In genomic region chr20:60422848-60423247, GRCh38 we compare ENCODE assay signal across 39 cellular contexts.
"Had no signal": no experiment of that assay in that cellular context is flagged by ENCODE, and none has a peak within 500 bp of the region (broad histone marks: within the 10 kb centered on the region; RNA-seq: fewer than 3 reads in every experiment).

No MANE protein-coding gene starts in this region.

- H3K27me3 Mint-ChIP-seq: activated T-helper 17 cell treated with anti-CD3 and anti-CD28 coated beads, Interleukin-2, amount 50 U/mL, for 72 hours; central memory CD8-positive, alpha-beta T cell had no signal

- H3K36me3 ChIP-seq: adrenal gland, ascending aorta, brain microvascular endothelial cell, breast epithelium, cardiac muscle cell, colonic mucosa had no signal

- FAIRE-seq: bronchial epithelial cell, colon had no signal

- H3K27ac Mint-ChIP-seq: activated naive CD4-positive, alpha-beta T cell treated with anti-CD3 and anti-CD28 coated beads for 36 hours; activated naive CD4-positive, alpha-beta T cell treated with anti-CD3 and anti-CD28 coated beads, Interleukin-2, amount 10 ng/mL, durations not matched to agents 7 days and 5 days; activated naive CD4-positive, alpha-beta T cell treated with anti-CD3 and anti-CD28 coated beads, Interleukin-2, amount 50 U/mL, for 24 hours; activated naive CD4-positive, alpha-beta T cell treated with anti-CD3 and anti-CD28 coated beads, Interleukin-2, amount 50 U/mL, for 72 hours; activated naive CD8-positive, alpha-beta T cell; activated naive CD8-positive, alpha-beta T cell treated with anti-CD3 and anti-CD28 coated beads for 36 hours; activated naive CD8-positive, alpha-beta T cell treated with anti-CD3 and anti-CD28 coated beads, Interleukin-2, amount 10 ng/mL, durations not matched to agents 7 days and 5 days; activated naive CD8-positive, alpha-beta T cell treated with anti-CD3 and anti-CD28 coated beads, Interleukin-2, amount 50 U/mL, for 24 hours; activated T-cell treated with anti-CD3 and anti-CD28 coated beads, Interleukin-2, amount 50 U/mL, for 24 hours; activated T-cell treated with anti-CD3 and anti-CD28 coated beads, Interleukin-2, amount 50 U/mL, for 72 hours; activated T-helper 1 cell treated with anti-CD3 and anti-CD28 coated beads, Interleukin-12 subunit alpha, Interleukin-12 subunit beta, Interleukin-2, Interleukin-4 antibody, amounts not matched to agents 30 ng/mL and 10 ng/mL and 1 ng/mL, durations not matched to agents 14 hours and 24 hours and 36 hours; activated T-helper 17 cell treated with anti-CD3 and anti-CD28 coated beads, Interleukin-2, amount 50 U/mL, for 72 hours; activated T-helper 2 cell treated with anti-CD3 and anti-CD28 coated beads, Interferon-gamma antibody, Interleukin-2, Interleukin-4, amounts not matched to agents 10 μg/mL and 5 μg/mL and 100 μg/mL, durations not matched to agents 14 hours and 24 hours and 36 hours; brain had no signal

- H3K27ac ChIP-seq: adrenal gland, ascending aorta, body of pancreas, brain microvascular endothelial cell, breast epithelium, cardiac muscle cell, colonic mucosa had no signal

- H3K36me3 Mint-ChIP-seq: activated naive CD4-positive, alpha-beta T cell treated with anti-CD3 and anti-CD28 coated beads, Interleukin-2, amount 10 ng/mL, durations not matched to agents 7 days and 5 days; activated naive CD4-positive, alpha-beta T cell treated with anti-CD3 and anti-CD28 coated beads, Interleukin-2, amount 50 U/mL, for 24 hours; activated naive CD4-positive, alpha-beta T cell treated with anti-CD3 and anti-CD28 coated beads, Interleukin-2, amount 50 U/mL, for 72 hours; activated naive CD8-positive, alpha-beta T cell; activated naive CD8-positive, alpha-beta T cell treated with anti-CD3 and anti-CD28 coated beads for 36 hours; activated naive CD8-positive, alpha-beta T cell treated with anti-CD3 and anti-CD28 coated beads, Interleukin-2, amount 10 ng/mL, durations not matched to agents 7 days and 5 days; brain had no signal

- H3K9me3 Mint-ChIP-seq: activated naive CD4-positive, alpha-beta T cell treated with anti-CD3 and anti-CD28 coated beads for 36 hours; activated naive CD4-positive, alpha-beta T cell treated with anti-CD3 and anti-CD28 coated beads, Interleukin-2, amount 10 ng/mL, durations not matched to agents 7 days and 5 days; activated naive CD4-positive, alpha-beta T cell treated with anti-CD3 and anti-CD28 coated beads, Interleukin-2, amount 50 U/mL, for 24 hours; activated naive CD4-positive, alpha-beta T cell treated with anti-CD3 and anti-CD28 coated beads, Interleukin-2, amount 50 U/mL, for 72 hours; activated naive CD8-positive, alpha-beta T cell treated with anti-CD3 and anti-CD28 coated beads for 36 hours; activated naive CD8-positive, alpha-beta T cell treated with anti-CD3 and anti-CD28 coated beads, Interleukin-2, amount 10 ng/mL, durations not matched to agents 7 days and 5 days; activated naive CD8-positive, alpha-beta T cell treated with anti-CD3 and anti-CD28 coated beads, Interleukin-2, amount 50 U/mL, for 24 hours; activated T-cell treated with anti-CD3 and anti-CD28 coated beads, Interleukin-2, amount 50 U/mL, for 24 hours; activated T-cell treated with anti-CD3 and anti-CD28 coated beads, Interleukin-2, amount 50 U/mL, for 4 hours; activated T-helper 1 cell treated with anti-CD3 and anti-CD28 coated beads, Interleukin-12 subunit alpha, Interleukin-12 subunit beta, Interleukin-2, Interleukin-4 antibody, amounts not matched to agents 30 ng/mL and 10 ng/mL and 1 ng/mL, durations not matched to agents 14 hours and 24 hours and 36 hours; activated T-helper 17 cell treated with anti-CD3 and anti-CD28 coated beads, Interleukin-2, amount 50 U/mL, for 72 hours; activated T-helper 2 cell treated with anti-CD3 and anti-CD28 coated beads, Interferon-gamma antibody, Interleukin-2, Interleukin-4, amounts not matched to agents 10 μg/mL and 5 μg/mL and 100 μg/mL, durations not matched to agents 14 hours and 24 hours and 36 hours; central memory CD8-positive, alpha-beta T cell had no signal

- H3K9me3 ChIP-seq: adrenal gland, ascending aorta, body of pancreas, breast epithelium, colonic mucosa had no signal

- H3K4me3 Mint-ChIP-seq: activated naive CD4-positive, alpha-beta T cell treated with anti-CD3 and anti-CD28 coated beads for 36 hours; activated naive CD4-positive, alpha-beta T cell treated with anti-CD3 and anti-CD28 coated beads, Interleukin-2, amount 10 ng/mL, durations not matched to agents 7 days and 5 days; activated naive CD4-positive, alpha-beta T cell treated with anti-CD3 and anti-CD28 coated beads, Interleukin-2, amount 50 U/mL, for 24 hours; activated naive CD8-positive, alpha-beta T cell; activated naive CD8-positive, alpha-beta T cell treated with anti-CD3 and anti-CD28 coated beads for 36 hours; activated naive CD8-positive, alpha-beta T cell treated with anti-CD3 and anti-CD28 coated beads, Interleukin-2, amount 10 ng/mL, durations not matched to agents 7 days and 5 days; activated naive CD8-positive, alpha-beta T cell treated with anti-CD3 and anti-CD28 coated beads, Interleukin-2, amount 50 U/mL, for 24 hours; activated T-cell treated with anti-CD3 and anti-CD28 coated beads, Interleukin-2, amount 50 U/mL, for 24 hours; activated T-cell treated with anti-CD3 and anti-CD28 coated beads, Interleukin-2, amount 50 U/mL, for 4 hours; activated T-cell treated with anti-CD3 and anti-CD28 coated beads, Interleukin-2, amount 50 U/mL, for 72 hours; activated T-helper 1 cell treated with anti-CD3 and anti-CD28 coated beads, Interleukin-12 subunit alpha, Interleukin-12 subunit beta, Interleukin-2, Interleukin-4 antibody, amounts not matched to agents 30 ng/mL and 10 ng/mL and 1 ng/mL, durations not matched to agents 14 hours and 24 hours and 36 hours; activated T-helper 17 cell treated with anti-CD3 and anti-CD28 coated beads, Interleukin-2, amount 50 U/mL, for 72 hours; brain; central memory CD8-positive, alpha-beta T cell had no signal

- H3K27me3 ChIP-seq: adrenal gland, ascending aorta, body of pancreas, brain microvascular endothelial cell, breast epithelium, cardiac muscle cell, colonic mucosa had no signal

- DNase-seq: activated effector memory CD4-positive, alpha-beta T cell treated with anti-CD3 and anti-CD28 coated beads, Interleukin-2, amount 50 U/mL, for 16 hours; activated effector memory CD4-positive, alpha-beta T cell treated with Interleukin-2 at 50 U/mL for 16 hours; activated gamma-delta T cell; activated gamma-delta T cell treated with Interleukin-2 at 50 U/mL for 16 hours; activated naive CD4-positive, alpha-beta T cell; activated naive CD4-positive, alpha-beta T cell treated with anti-CD3 and anti-CD28 coated beads for 36 hours; activated naive CD4-positive, alpha-beta T cell treated with anti-CD3 and anti-CD28 coated beads, Interleukin-2, amount 10 ng/mL, durations not matched to agents 7 days and 5 days; activated naive CD4-positive, alpha-beta T cell treated with anti-CD3 and anti-CD28 coated beads, Interleukin-2, amount 50 U/mL, for 16 hours; activated naive CD4-positive, alpha-beta T cell treated with Interleukin-2 at 50 U/mL for 16 hours; activated naive CD8-positive, alpha-beta T cell treated with anti-CD3 and anti-CD28 coated beads for 36 hours; activated naive CD8-positive, alpha-beta T cell treated with anti-CD3 and anti-CD28 coated beads, Interleukin-2, amount 10 ng/mL, durations not matched to agents 7 days and 5 days; activated naive CD8-positive, alpha-beta T cell treated with anti-CD3 and anti-CD28 coated beads, Interleukin-2, amount 50 U/mL, for 24 hours; activated T-cell treated with anti-CD3 and anti-CD28 coated beads, Interleukin-2, amount 50 U/mL, for 24 hours; activated T-cell treated with anti-CD3 and anti-CD28 coated beads, Interleukin-2, amount 50 U/mL, for 4 hours; activated T-cell treated with anti-CD3 and anti-CD28 coated beads, Interleukin-2, amount 50 U/mL, for 48 hours; activated T-cell treated with anti-CD3 and anti-CD28 coated beads, Interleukin-2, amount 50 U/mL, for 72 hours; adrenal gland; amniotic stem cell; amygdala; aorta; body of pancreas; brain microvascular endothelial cell; caudate nucleus; central memory CD4-positive, alpha-beta T cell; cerebellar nuclear complex; colonic mucosa had no signal

- H3K4me1 ChIP-seq: adrenal gland, ascending aorta, body of pancreas, breast epithelium, colonic mucosa had no signal

- H3K4me1 Mint-ChIP-seq: activated naive CD4-positive, alpha-beta T cell treated with anti-CD3 and anti-CD28 coated beads, Interleukin-2, amount 50 U/mL, for 24 hours; activated naive CD8-positive, alpha-beta T cell treated with anti-CD3 and anti-CD28 coated beads for 36 hours; activated naive CD8-positive, alpha-beta T cell treated with anti-CD3 and anti-CD28 coated beads, Interleukin-2, amount 10 ng/mL, durations not matched to agents 7 days and 5 days; activated naive CD8-positive, alpha-beta T cell treated with anti-CD3 and anti-CD28 coated beads, Interleukin-2, amount 50 U/mL, for 24 hours; activated T-helper 17 cell treated with anti-CD3 and anti-CD28 coated beads, Interleukin-2, amount 50 U/mL, for 72 hours; brain; central memory CD8-positive, alpha-beta T cell had no signal

- ATAC-seq: activated naive CD4-positive, alpha-beta T cell treated with anti-CD3 and anti-CD28 coated beads, Interleukin-2, amount 50 U/mL, for 72 hours; activated naive CD8-positive, alpha-beta T cell treated with anti-CD3 and anti-CD28 coated beads, Interleukin-2, amount 50 U/mL, for 24 hours; activated T-cell treated with anti-CD3 and anti-CD28 coated beads, Interleukin-2, amount 50 U/mL, for 4 hours; activated T-cell treated with anti-CD3 and anti-CD28 coated beads, Interleukin-2, amount 50 U/mL, for 72 hours; activated T-helper 17 cell treated with anti-CD3 and anti-CD28 coated beads, Interleukin-2, amount 50 U/mL, for 72 hours; body of pancreas had no signal

- H3K4me3 ChIP-seq: adrenal gland, ascending aorta, body of pancreas, breast epithelium, cardiac muscle cell, colonic mucosa had no signal
